ENCODE assay signal across 17 cellular contexts in genomic region chr17:17150450-17150804, GRCh38. TPM values are rescaled to one million over a fixed set of nuclear protein-coding genes. Genes with fewer than 3 reads are reported as not detected.
A peak's percentile ranks its signal among the peaks of the same experiment; 100 is the strongest.
DNase-seq lines count a peak whose midpoint lies in the region; ATAC-seq and TF ChIP-seq lines count a peak whose summit lies in the region.
"Had no signal": no experiment of that assay in that cellular context is flagged by ENCODE, and none has a peak within 500 bp of the region (broad histone marks: within the 10 kb centered on the region; RNA-seq: fewer than 3 reads in every experiment).

No MANE protein-coding gene starts in this region.

- DNase-seq in left ventricle myocardium inferior = no peak
- no peak for DNase-seq in Right ventricle myocardium inferior (ENCODE audit: missing footprints)
- no peak for DNase-seq in RWPE2 (ENCODE audit: low spot score)
- DNase-seq in glutamatergic neuron = no peak
- no peak for DNase-seq in upper lobe of left lung
- no peak for DNase-seq in omental fat pad (ENCODE audit: low spot score)
- DNase-seq in nucleus accumbens (lab: John Stamatoyannopoulos, UW) = no peak
- DNase-seq in testis = no peak
- DNase-seq: activated CD4-positive, CD25-positive, alpha-beta regulatory T cell; activated gamma-delta T cell; hippocampal formation; mesendoderm; NCI-H146; NCI-H774; pancreas had no signal

- intact Hi-C loops in left ventricle myocardium inferior (cut with micrococcal nuclease) = no loop called here
- intact Hi-C loops in Right ventricle myocardium inferior (cut with DNase I) = loop anchor here (5.0 kb wide), 2 partner anchors 87 to 148 kb away; partner anchors contain the start of gene FLCN
- intact Hi-C loops in testis (cut with DNase I; ENCODE audit: low total_unique reads) = no loop called here

- no peak for TF ChIP-seq POLR2A in upper lobe of left lung (IDR thresholded peaks at IDR 0.05)
- no peak for TF ChIP-seq POLR2A in testis (IDR thresholded peaks at IDR 0.05)

- H3K4me1 Mint-ChIP-seq in glutamatergic neuron (ENCODE audit: low read depth, unreplicated experiment) = peaks cover 8% of the 10 kb centered on the region

- peaks cover 23% of the 10 kb centered on the region for H3K27me3 Mint-ChIP-seq in glutamatergic neuron (ENCODE audit: unreplicated experiment)
- H3K27me3 Mint-ChIP-seq: B cell had no signal

- TF ChIP-seq EP300 in upper lobe of left lung (IDR thresholded peaks at IDR 0.05) = no peak

- H3K27me3 ChIP-seq in left ventricle myocardium inferior (ENCODE audit: low read depth) (no peaks in the 10 kb centered on the region), RWPE2 (ENCODE audit: insufficient read depth, poor library complexity, severe bottlenecking) (no peaks in the 10 kb centered on the region), upper lobe of left lung (no peaks in the 10 kb centered on the region), testis (no peaks in the 10 kb centered on the region)
- H3K27me3 ChIP-seq: cardiac muscle cell, pancreas had no signal

- 80 to 84% methylated on average over 1 of the region's 1 CpG for WGBS in upper lobe of left lung, 2 donors
- 75 to 89% methylated on average over 1 of the region's 1 CpG for WGBS in testis, 2 donors

- H3K27ac ChIP-seq in left ventricle myocardium inferior (replicated peaks) (peak overlapping the region; percentile 86), RWPE2 (ENCODE audit: poor library complexity, severe bottlenecking) (peak overlapping the region; percentile 85), upper lobe of left lung (peak overlapping the region in 3 of 4 donors; percentile 14 to 76 (median 57)), testis (no peak overlapping the region)
- H3K27ac ChIP-seq: cardiac muscle cell had no signal

- H3K4me3 Mint-ChIP-seq in glutamatergic neuron (ENCODE audit: unreplicated experiment) = no peak overlapping the region
- H3K4me3 Mint-ChIP-seq: B cell had no signal

- peaks cover 4% of the 10 kb centered on the region for H3K36me3 Mint-ChIP-seq in glutamatergic neuron (ENCODE audit: unreplicated experiment)

- H3K4me3 ChIP-seq in left ventricle myocardium inferior (no peak overlapping the region), RWPE2 (ENCODE audit: severe bottlenecking) (no peak overlapping the region), upper lobe of left lung (no peak overlapping the region), testis (no peak overlapping the region)
- H3K4me3 ChIP-seq: cardiac muscle cell, pancreas had no signal

- ATAC-seq in Right ventricle myocardium inferior (no peak), RWPE2 (ENCODE audit: low read depth) (no peak), upper lobe of left lung (ENCODE audit: low FRiP score in 2 of 2) (peak in 1 of 2 donors; percentile 39), omental fat pad (ENCODE audit: low FRiP score) (no peak)
- ATAC-seq: pancreas had no signal

- H3K36me3 ChIP-seq in left ventricle myocardium inferior (peaks cover 84% of the 10 kb centered on the region), RWPE2 (ENCODE audit: low read depth) (peaks cover 96% of the 10 kb centered on the region), upper lobe of left lung (peaks cover 28 to 94% (median 70%) of the 10 kb centered on the region in 4 donors), testis (ENCODE audit: low read depth, missing control alignments) (no peaks in the 10 kb centered on the region)

- peak overlapping the region; percentile 22 for H3K27ac Mint-ChIP-seq in glutamatergic neuron (ENCODE audit: unreplicated experiment)

- H3K9me3 ChIP-seq in left ventricle myocardium inferior (replicated peaks) = no peaks in the 10 kb centered on the region
- no peaks in the 10 kb centered on the region for H3K9me3 ChIP-seq in RWPE2 (ENCODE audit: severe bottlenecking)
- no peaks in the 10 kb centered on the region for H3K9me3 ChIP-seq in upper lobe of left lung
- no peaks in the 10 kb centered on the region for H3K9me3 ChIP-seq in testis
- H3K9me3 ChIP-seq: pancreas had no signal

- H3K4me1 ChIP-seq in left ventricle myocardium inferior = peaks cover 40% of the 10 kb centered on the region
- peaks cover 24% of the 10 kb centered on the region for H3K4me1 ChIP-seq in RWPE2 (ENCODE audit: insufficient read depth, poor library complexity, severe bottlenecking)
- peaks cover 12 to 21% (median 18%) of the 10 kb centered on the region in 4 donors for H3K4me1 ChIP-seq in upper lobe of left lung
- peaks cover 16% of the 10 kb centered on the region for H3K4me1 ChIP-seq in testis

- TF ChIP-seq CTCF in left ventricle myocardium inferior (IDR thresholded peaks at IDR 0.05; ENCODE audit: borderline replicate concordance) (no peak), RWPE2 (IDR thresholded peaks at IDR 0.05; ENCODE audit: poor library complexity, severe bottlenecking) (no peak), glutamatergic neuron (IDR thresholded peaks at IDR 0.05; ENCODE audit: partially characterized antibody, unreplicated experiment) (no peak), upper lobe of left lung (IDR thresholded peaks at IDR 0.05) (no peak), omental fat pad (IDR thresholded peaks at IDR 0.05) (no peak), testis (IDR thresholded peaks at IDR 0.05) (no peak)

- H3K9me3 Mint-ChIP-seq in glutamatergic neuron (ENCODE audit: unreplicated experiment) = peaks cover 25% of the 10 kb centered on the region

RNA-seq across cellular contexts. Expression of gene PLD6, which starts 55.7 kb away (rescaled TPM):
- total RNA-seq in left ventricle myocardium inferior (7.3 TPM), Right ventricle myocardium inferior (12.9 TPM), glutamatergic neuron (ENCODE audit: unreplicated experiment) (1.1 TPM), upper lobe of left lung (1 to 10 TPM; 2.3 to 5.0 (median 3.4) TPM), omental fat pad (10 to 100 TPM in 1 of 4 donors, 1 to 10 TPM in 3; 1.9 to 14.1 (median 6.5) TPM), testis (10 to 100 TPM; 39.9 to 44.2 TPM)
- 41.5 TPM for polyA plus RNA-seq in testis (ENCODE audit: insufficient read depth, low read depth, low replicate concordance)

Comparison
In these comparisons a context has a peak if more than half of its experiments do, and no peak if none do; other contexts are left out.
1. H3K27ac ChIP-seq: peak in left ventricle myocardium inferior (single experiment), RWPE2 (single experiment) and upper lobe of left lung (3 of 4); none in testis (0 of 2).